16 cellular contexts compared by ENCODE assay signal in genomic region chr11:93728792-93729128, GRCh38. TPM values are rescaled to one million over a fixed set of nuclear protein-coding genes. Genes with fewer than 3 reads are reported as not detected.
DNase-seq lines count a peak whose midpoint lies in the region; ATAC-seq and TF ChIP-seq lines count a peak whose summit lies in the region.
"Had no signal": no experiment of that assay in that cellular context is flagged by ENCODE, and none has a peak within 500 bp of the region (broad histone marks: within the 10 kb centered on the region; RNA-seq: fewer than 3 reads in every experiment).

No MANE protein-coding gene starts in this region.

- DNase-seq in T-helper 1 cell, result no peak
- DNase-seq in HL-60 (ENCODE audit: low read depth in 1 of 2, low spot score in 1 of 2), result no peak
- DNase-seq in activated T-helper 2 cell treated with anti-CD3 and anti-CD28 coated beads, Interferon-gamma antibody, Interleukin-2, Interleukin-4, amounts not matched to agents 10 μg/mL and 5 μg/mL and 100 μg/mL, durations not matched to agents 14 hours and 24 hours and 36 hours (ENCODE audit: low spot score), result no peak
- DNase-seq in nephron progenitor cell, result no peak
- DNase-seq in MG63, result no peak
- DNase-seq in SIG-M5 (lab: John Stamatoyannopoulos, UW), result no peak
- DNase-seq: amniotic stem cell, cortex of kidney, H7, lower lobe of right lung, small intestine, T1000 had no signal

- ATAC-seq in GM19455 (IDR thresholded peaks at IDR 0.05; ENCODE audit: unreplicated experiment), result no peak
- ATAC-seq: lower lobe of right lung had no signal

- peak overlapping the region; percentile 53 for H3K27ac Mint-ChIP-seq in T-helper 1 cell treated with Interleukin-12 subunit alpha and Interleukin-12 subunit beta and Interleukin-4 antibody, amounts not matched to agents 30 μg/mL and 1 μg/mL, for 36 hours
- peak overlapping the region; percentile 75 for H3K27ac Mint-ChIP-seq in activated T-helper 2 cell treated with anti-CD3 and anti-CD28 coated beads, Interferon-gamma antibody, Interleukin-2, Interleukin-4, amounts not matched to agents 10 μg/mL and 5 μg/mL and 100 μg/mL, durations not matched to agents 14 hours and 24 hours and 36 hours
- H3K27ac Mint-ChIP-seq in nephron progenitor cell, result peak overlapping the region; percentile 86

- intact Hi-C loops in activated T-helper 2 cell treated with anti-CD3 and anti-CD28 coated beads, Interferon-gamma antibody, Interleukin-2, Interleukin-4, amounts not matched to agents 10 μg/mL and 5 μg/mL and 100 μg/mL, durations not matched to agents 14 hours and 24 hours and 36 hours (cut with micrococcal nuclease), result loop anchor here (1.0 kb wide), 1 partner anchor 10 kb away; no protein-coding TSS in a partner anchor

- H3K36me3 Mint-ChIP-seq in T-helper 1 cell treated with Interleukin-12 subunit alpha and Interleukin-12 subunit beta and Interleukin-4 antibody, amounts not matched to agents 30 μg/mL and 1 μg/mL, for 36 hours (ENCODE audit: low read depth), result peaks cover 62% of the 10 kb centered on the region
- H3K36me3 Mint-ChIP-seq in activated T-helper 2 cell treated with anti-CD3 and anti-CD28 coated beads, Interferon-gamma antibody, Interleukin-2, Interleukin-4, amounts not matched to agents 10 μg/mL and 5 μg/mL and 100 μg/mL, durations not matched to agents 14 hours and 24 hours and 36 hours (ENCODE audit: low read depth), result peaks cover 81% of the 10 kb centered on the region
- H3K36me3 Mint-ChIP-seq in nephron progenitor cell (ENCODE audit: low read depth), result peaks cover 76% of the 10 kb centered on the region

- no peaks in the 10 kb centered on the region for H3K27me3 Mint-ChIP-seq in T-helper 1 cell treated with Interleukin-12 subunit alpha and Interleukin-12 subunit beta and Interleukin-4 antibody, amounts not matched to agents 30 μg/mL and 1 μg/mL, for 36 hours (ENCODE audit: low read depth)
- no peaks in the 10 kb centered on the region for H3K27me3 Mint-ChIP-seq in activated T-helper 2 cell treated with anti-CD3 and anti-CD28 coated beads, Interferon-gamma antibody, Interleukin-2, Interleukin-4, amounts not matched to agents 10 μg/mL and 5 μg/mL and 100 μg/mL, durations not matched to agents 14 hours and 24 hours and 36 hours (ENCODE audit: low read depth)
- H3K27me3 Mint-ChIP-seq in nephron progenitor cell (ENCODE audit: low read depth, poor library complexity), result no peaks in the 10 kb centered on the region

- no peak for TF ChIP-seq CTCF in HL-60 (IDR thresholded peaks at IDR 0.05; ENCODE audit: insufficient read depth, low read length)
- TF ChIP-seq CTCF in nephron progenitor cell (IDR thresholded peaks at IDR 0.05), result no peak

- H3K27me3 ChIP-seq in HL-60 (ENCODE audit: insufficient read depth, poor library complexity, severe bottlenecking) (no peaks in the 10 kb centered on the region), MG63 (no peaks in the 10 kb centered on the region)
- H3K27me3 ChIP-seq: tibial nerve had no signal

- H3K9me3 ChIP-seq in MG63, result no peaks in the 10 kb centered on the region
- H3K9me3 ChIP-seq: lower lobe of right lung, tibial nerve had no signal

- H3K4me3 ChIP-seq in HL-60 (replicated peaks; ENCODE audit: insufficient read depth, low read length), result no peak overlapping the region
- H3K4me3 ChIP-seq in MG63, result no peak overlapping the region
- H3K4me3 ChIP-seq: lower lobe of right lung, tibial nerve had no signal

- no peak overlapping the region for H3K4me3 Mint-ChIP-seq in T-helper 1 cell treated with Interleukin-12 subunit alpha and Interleukin-12 subunit beta and Interleukin-4 antibody, amounts not matched to agents 30 μg/mL and 1 μg/mL, for 36 hours
- no peak overlapping the region for H3K4me3 Mint-ChIP-seq in activated T-helper 2 cell treated with anti-CD3 and anti-CD28 coated beads, Interferon-gamma antibody, Interleukin-2, Interleukin-4, amounts not matched to agents 10 μg/mL and 5 μg/mL and 100 μg/mL, durations not matched to agents 14 hours and 24 hours and 36 hours (ENCODE audit: low read depth)
- H3K4me3 Mint-ChIP-seq in nephron progenitor cell, result no peak overlapping the region

- peaks cover 20% of the 10 kb centered on the region for H3K4me1 Mint-ChIP-seq in T-helper 1 cell treated with Interleukin-12 subunit alpha and Interleukin-12 subunit beta and Interleukin-4 antibody, amounts not matched to agents 30 μg/mL and 1 μg/mL, for 36 hours (ENCODE audit: low read depth)
- H3K4me1 Mint-ChIP-seq in activated T-helper 2 cell treated with anti-CD3 and anti-CD28 coated beads, Interferon-gamma antibody, Interleukin-2, Interleukin-4, amounts not matched to agents 10 μg/mL and 5 μg/mL and 100 μg/mL, durations not matched to agents 14 hours and 24 hours and 36 hours (ENCODE audit: low read depth), result peaks cover 14% of the 10 kb centered on the region
- no peaks in the 10 kb centered on the region for H3K4me1 Mint-ChIP-seq in nephron progenitor cell

- no peaks in the 10 kb centered on the region for H3K9me3 Mint-ChIP-seq in T-helper 1 cell treated with Interleukin-12 subunit alpha and Interleukin-12 subunit beta and Interleukin-4 antibody, amounts not matched to agents 30 μg/mL and 1 μg/mL, for 36 hours
- no peaks in the 10 kb centered on the region for H3K9me3 Mint-ChIP-seq in activated T-helper 2 cell treated with anti-CD3 and anti-CD28 coated beads, Interferon-gamma antibody, Interleukin-2, Interleukin-4, amounts not matched to agents 10 μg/mL and 5 μg/mL and 100 μg/mL, durations not matched to agents 14 hours and 24 hours and 36 hours
- no peaks in the 10 kb centered on the region for H3K9me3 Mint-ChIP-seq in nephron progenitor cell

- 0 out of 2 replicates have a peak overlapping the region, but pooled peaks have one; percentile 6 for H3K27ac ChIP-seq in HL-60 (replicated peaks)
- H3K27ac ChIP-seq: lower lobe of right lung, RWPE1, tibial nerve had no signal

- peaks cover 88% of the 10 kb centered on the region for H3K36me3 ChIP-seq in MG63

RNA-seq across cellular contexts. Expression of gene TAF1D, which starts 12.5 kb away (rescaled TPM):
- 344 TPM in 2 replicates for total RNA-seq in activated T-helper 2 cell treated with anti-CD3 and anti-CD28 coated beads, Interferon-gamma antibody, Interleukin-2, Interleukin-4, amounts not matched to agents 10 μg/mL and 5 μg/mL and 100 μg/mL, durations not matched to agents 14 hours and 24 hours and 36 hours
- 92.0 and 171 TPM in 2 replicates for total RNA-seq in MG63 (2014; rRNA removed; shearing (Covaris generic); ENCODE audit: low replicate concordance)

RNA-seq across cellular contexts. Expression of gene C11orf54, which starts 12.7 kb away (rescaled TPM):
- 19.3 and 21.2 TPM in 2 replicates for total RNA-seq in activated T-helper 2 cell treated with anti-CD3 and anti-CD28 coated beads, Interferon-gamma antibody, Interleukin-2, Interleukin-4, amounts not matched to agents 10 μg/mL and 5 μg/mL and 100 μg/mL, durations not matched to agents 14 hours and 24 hours and 36 hours
- total RNA-seq in MG63 (2014; rRNA removed; shearing (Covaris generic); ENCODE audit: low replicate concordance), result 19.3 and 31.7 TPM in 2 replicates

RNA-seq across cellular contexts. Expression of gene MED17, which starts 55.3 kb away (rescaled TPM):
- 48.5 and 50.8 TPM in 2 replicates for total RNA-seq in activated T-helper 2 cell treated with anti-CD3 and anti-CD28 coated beads, Interferon-gamma antibody, Interleukin-2, Interleukin-4, amounts not matched to agents 10 μg/mL and 5 μg/mL and 100 μg/mL, durations not matched to agents 14 hours and 24 hours and 36 hours
- 27.1 and 33.3 TPM in 2 replicates for total RNA-seq in MG63 (2014; rRNA removed; shearing (Covaris generic); ENCODE audit: low replicate concordance)
